14 cellular contexts compared by ENCODE assay signal in genomic region chr15:32993285-32993684, GRCh38.
DNase-seq lines count a peak whose midpoint lies in the region; ATAC-seq and TF ChIP-seq lines count a peak whose summit lies in the region.
"Had no signal": no experiment of that assay in that cellular context is flagged by ENCODE, and none has a peak within 500 bp of the region (broad histone marks: within the 10 kb centered on the region; RNA-seq: fewer than 3 reads in every experiment).

No MANE protein-coding gene starts in this region.

- H2AFZ ChIP-seq in PC-3 (ENCODE audit: low read length): no peak overlapping the region

- TF ChIP-seq CTCF in cardiac muscle cell (IDR thresholded peaks at IDR 0.05; ENCODE audit: low read depth, low read length) (peak; percentile 42), heart right ventricle (IDR thresholded peaks at IDR 0.05) (peak in 1 of 9 donors; percentile 12), PC-3 (conservative IDR thresholded peaks at IDR 0.05; ENCODE audit: low read depth, low read length) (peak; percentile 65), fibroblast of pulmonary artery (IDR thresholded peaks at IDR 0.05; ENCODE audit: low read length, missing control alignments) (peak; percentile 49)

- intact Hi-C loops in heart right ventricle (cut with DNase I): loop anchor here in 8 of 10 donors (5.0 to 10.0 kb wide), 5 partner anchors 138 to 331 kb away; no protein-coding TSS in a partner anchor
- intact Hi-C loops in PC-3 (cut with micrococcal nuclease): loop anchor here (5.0 kb wide), 1 partner anchor 151 kb away; no protein-coding TSS in a partner anchor

- H3K79me2 ChIP-seq in PC-3 (ENCODE audit: low read length): no peaks in the 10 kb centered on the region

- H3K4me1 ChIP-seq in cardiac muscle cell (ENCODE audit: low read depth): peaks cover 6% of the 10 kb centered on the region
- no peaks in the 10 kb centered on the region for H3K4me1 ChIP-seq in heart right ventricle
- H3K4me1 ChIP-seq in PC-3 (ENCODE audit: insufficient read depth, low read length): 0 out of 2 replicates have a peak, but pooled peaks cover 3% of the 10 kb centered on the region
- H3K4me1 ChIP-seq: BLaER1 treated with 17β-estradiol and CSF1 and Interleukin-3, amounts not matched to agents 10 nM and 100 nM; transverse colon had no signal

- H3K36me3 ChIP-seq in cardiac muscle cell: no peaks in the 10 kb centered on the region
- H3K36me3 ChIP-seq in heart right ventricle: no peaks in the 10 kb centered on the region
- H3K36me3 ChIP-seq in PC-3 (ENCODE audit: low read depth, low read length): no peaks in the 10 kb centered on the region
- H3K36me3 ChIP-seq: transverse colon had no signal

- no peaks in the 10 kb centered on the region for H3K9me3 ChIP-seq in cardiac muscle cell (ENCODE audit: low read depth)
- H3K9me3 ChIP-seq in heart right ventricle: no peaks in the 10 kb centered on the region
- no peaks in the 10 kb centered on the region for H3K9me3 ChIP-seq in PC-3 (ENCODE audit: low read length)
- H3K9me3 ChIP-seq: transverse colon had no signal

- POLR2A ChIA-PET in PC-3 (lab: Charles Lee; ENCODE audit: unreplicated experiment): no interaction called here

- no peaks in the 10 kb centered on the region for H4K20me1 ChIP-seq in PC-3 (ENCODE audit: low read length)

- BruUV-seq in PC-3 (replicated peaks; lab: Mats Ljungman, UMichigan): no TSS peak

- H3K9me2 ChIP-seq in PC-3 (replicated peaks; ENCODE audit: low read length): no peaks in the 10 kb centered on the region

- H3K27ac ChIP-seq in cardiac muscle cell (no peak overlapping the region), heart right ventricle (no peak overlapping the region), PC-3 (ENCODE audit: low read length) (no peak overlapping the region)
- H3K27ac ChIP-seq: BLaER1 treated with 17β-estradiol and CSF1 and Interleukin-3, amounts not matched to agents 10 nM and 100 nM; transverse colon had no signal

- no peaks in the 10 kb centered on the region for H3K27me3 ChIP-seq in cardiac muscle cell
- no peaks in the 10 kb centered on the region for H3K27me3 ChIP-seq in heart right ventricle
- no peaks in the 10 kb centered on the region for H3K27me3 ChIP-seq in PC-3 (ENCODE audit: low read length)
- H3K27me3 ChIP-seq: BLaER1 treated with 17β-estradiol and CSF1 and Interleukin-3, amounts not matched to agents 10 nM and 100 nM; transverse colon had no signal

- H3K4me2 ChIP-seq in PC-3 (ENCODE audit: low read length): no peak overlapping the region
- H3K4me2 ChIP-seq: BLaER1 treated with 17β-estradiol and CSF1 and Interleukin-3, amounts not matched to agents 10 nM and 100 nM had no signal

- H3K9ac ChIP-seq in PC-3 (ENCODE audit: low read length): no peak overlapping the region
- H3K9ac ChIP-seq: BLaER1 treated with 17β-estradiol and CSF1 and Interleukin-3, amounts not matched to agents 10 nM and 100 nM had no signal

- H3F3A ChIP-seq in PC-3 (ENCODE audit: low read length, unreplicated experiment): no peaks in the 10 kb centered on the region

- CTCF ChIA-PET in PC-3 (lab: Charles Lee): interaction anchor here (0.6 to 1.2 kb wide), 5 partner anchors 29 to 343 kb away, joined by 3 to 5 read pairs (median 3); no protein-coding TSS in a partner anchor

- H3K4me3 ChIP-seq in cardiac muscle cell (no peak overlapping the region), heart right ventricle (no peak overlapping the region), PC-3 (ENCODE audit: low read length) (no peak overlapping the region), fibroblast of pulmonary artery (replicated peaks; ENCODE audit: low read depth, low read length) (no peak overlapping the region)
- H3K4me3 ChIP-seq: BLaER1 treated with 17β-estradiol and CSF1 and Interleukin-3, amounts not matched to agents 10 nM and 100 nM; transverse colon had no signal

- ATAC-seq in heart right ventricle: no peak
- peak; percentile 43; the same call in 1 of the 2 replicates for ATAC-seq in PC-3
- ATAC-seq in HG03457 (IDR thresholded peaks at IDR 0.05; ENCODE audit: unreplicated experiment): no peak
- no peak for ATAC-seq in GM21576 (IDR thresholded peaks at IDR 0.05; ENCODE audit: unreplicated experiment)
- no peak for ATAC-seq in GM19023 (IDR thresholded peaks at IDR 0.05; ENCODE audit: unreplicated experiment)
- ATAC-seq: activated T-helper 17 cell treated with anti-CD3 and anti-CD28 coated beads, Interleukin-2, amount 50 U/mL, for 72 hours had no signal

- DNase-seq in cardiac muscle cell (ENCODE audit: low read depth in 1 of 2, low spot score in 1 of 2) (peak; percentile 25 to 47), heart right ventricle (no peak), PC-3 (peak; percentile 38), fibroblast of pulmonary artery (ENCODE audit: low read depth) (peak; percentile 31), SHP77 (lab: John Stamatoyannopoulos, UW) (no peak)
- DNase-seq: effector CD4-positive, alpha-beta T cell; islet precursor cell; NCI-H1092; transverse colon had no signal

Comparison
In these comparisons a context has a peak if more than half of its experiments do, and no peak if none do; other contexts are left out.
1. DNase-seq: peak in cardiac muscle cell (2 of 2), PC-3 (single experiment) and fibroblast of pulmonary artery (single experiment); none in heart right ventricle (0 of 2) and SHP77 (0 of 2).